17 cellular contexts compared by ENCODE assay signal in the genomic region with DNA sequence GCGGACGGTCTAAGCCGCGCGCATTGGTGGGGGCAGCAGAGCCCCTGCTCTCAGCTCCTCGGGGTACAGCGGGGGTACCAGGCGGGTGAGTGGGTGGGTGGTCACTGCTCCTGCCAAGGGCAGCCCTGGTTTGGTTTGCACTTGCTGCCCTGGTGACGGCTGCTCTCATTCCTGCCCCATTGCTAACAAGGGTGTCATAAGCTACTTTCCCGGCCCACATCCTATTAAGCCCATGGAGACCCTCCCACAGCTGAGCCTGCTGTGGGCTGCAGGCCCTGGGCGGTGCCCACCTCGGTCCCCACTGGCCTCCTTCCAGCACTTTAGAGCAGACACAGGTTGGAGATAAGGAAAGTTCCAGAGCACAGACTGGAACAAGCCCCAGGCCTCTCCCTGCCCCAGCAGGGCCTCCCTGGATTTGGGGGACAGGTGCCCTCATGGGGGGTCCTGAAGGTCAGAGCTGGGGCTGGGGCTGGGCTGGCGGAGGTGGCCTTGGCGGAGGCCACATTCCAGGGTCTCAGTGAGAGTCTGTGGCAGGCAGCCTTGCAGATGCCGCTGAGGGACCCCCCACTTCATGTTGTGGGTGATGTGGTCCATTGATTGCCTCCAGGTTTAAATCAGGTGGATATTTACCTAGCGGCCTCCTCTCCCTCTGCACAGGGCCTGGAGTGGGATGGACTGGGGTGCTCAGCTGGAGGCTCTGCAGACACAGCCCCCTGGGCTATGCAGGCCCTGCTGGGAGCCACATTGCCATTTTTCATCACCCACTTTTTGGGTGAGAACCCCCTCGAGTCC. TPM values are rescaled to one million over a fixed set of nuclear protein-coding genes. Genes with fewer than 3 reads are reported as not detected.
DNase-seq lines count a peak whose midpoint lies in the region; ATAC-seq, FAIRE-seq and TF ChIP-seq lines count a peak whose summit lies in the region.
"Had no signal": no experiment of that assay in that cellular context is flagged by ENCODE, and none has a peak within 500 bp of the region (broad histone marks: within the 10 kb centered on the region; RNA-seq: fewer than 3 reads in every experiment).

No MANE protein-coding gene starts in this region.

- H3K27me3 ChIP-seq in HUES6 (ENCODE audit: control insufficient read depth, insufficient read depth, low read length) (no peaks in the 10 kb centered on the region), body of pancreas (no peaks in the 10 kb centered on the region), right cardiac atrium (ENCODE audit: control insufficient read depth, insufficient read depth) (no peaks in the 10 kb centered on the region), sigmoid colon (no peaks in the 10 kb centered on the region)
- H3K27me3 ChIP-seq: MG63 had no signal

- TF ChIP-seq CTCF in body of pancreas (IDR thresholded peaks at IDR 0.05) (no peak), sigmoid colon (IDR thresholded peaks at IDR 0.05) (no peak)

- FAIRE-seq in frontal cortex (lab: Jason Lieb, UNC) = no peak

- H3K4me3 ChIP-seq in HUES6 (ENCODE audit: low read depth, low read length) = no peak overlapping the region
- H3K4me3 ChIP-seq in body of pancreas = no peak overlapping the region
- H3K4me3 ChIP-seq in right cardiac atrium (ENCODE audit: low read length) = no peak overlapping the region
- H3K4me3 ChIP-seq in sigmoid colon = no peak overlapping the region
- H3K4me3 ChIP-seq: MG63 had no signal

- peaks cover 30% of the 10 kb centered on the region for H3K27me3 Mint-ChIP-seq in T-helper 17 cell
- H3K27me3 Mint-ChIP-seq in activated T-helper 17 cell treated with anti-CD3 and anti-CD28 coated beads, Interleukin-2, amount 50 U/mL, for 72 hours = no peaks in the 10 kb centered on the region

- TF ChIP-seq POLR2A in body of pancreas (IDR thresholded peaks at IDR 0.05) = no peak
- no peak for TF ChIP-seq POLR2A in sigmoid colon (IDR thresholded peaks at IDR 0.05)

- H3K9me3 ChIP-seq in HUES6 (ENCODE audit: control insufficient read depth, insufficient read depth, low read depth, low read length) = no peaks in the 10 kb centered on the region
- H3K9me3 ChIP-seq in body of pancreas = no peaks in the 10 kb centered on the region
- no peaks in the 10 kb centered on the region for H3K9me3 ChIP-seq in right cardiac atrium (ENCODE audit: control insufficient read depth, low read length)
- no peaks in the 10 kb centered on the region for H3K9me3 ChIP-seq in sigmoid colon
- H3K9me3 ChIP-seq in T-helper 17 cell (ENCODE audit: control insufficient read depth, low read length, poor library complexity, severe bottlenecking) = no peaks in the 10 kb centered on the region
- H3K9me3 ChIP-seq: MG63 had no signal

- 23 to 54% methylated on average over 7 to 11 of the region's 17 CpGs for WGBS in body of pancreas, 2 donors
- WGBS in right cardiac atrium = 76% methylated on average over 17 of the region's 17 CpGs
- 82 to 89% methylated on average over 17 of the region's 17 CpGs for WGBS in sigmoid colon, 2 donors

- H3K9ac ChIP-seq in HUES6 (ENCODE audit: low read length) = no peak overlapping the region

- peaks cover 20% of the 10 kb centered on the region for H3K36me3 ChIP-seq in HUES6 (ENCODE audit: control insufficient read depth, insufficient read depth, low read length)
- no peaks in the 10 kb centered on the region for H3K36me3 ChIP-seq in body of pancreas (replicated peaks in 1 of 2; ENCODE audit: insufficient read depth in 1 of 2, low read depth in 2 of 2)
- H3K36me3 ChIP-seq in sigmoid colon = no peaks in the 10 kb centered on the region
- H3K36me3 ChIP-seq: MG63 had no signal

- DNase-seq in body of pancreas = no peak
- peak in 2 of 3 donors; percentile 57 to 60 for DNase-seq in right cardiac atrium
- DNase-seq in sigmoid colon = no peak
- DNase-seq in T-helper 17 cell = no peak
- no peak for DNase-seq in OCI-M1 (lab: John Stamatoyannopoulos, UW)
- no peak for DNase-seq in frontal cortex (ENCODE audit: low spot score in 2 of 2)
- DNase-seq: activated CD8-positive, alpha-beta T cell treated with anti-CD3 and anti-CD28 coated beads, Interleukin-2, amount 10 ng/mL, durations not matched to agents 7 days and 5 days; glutamatergic neuron; left cardiac atrium; MG63; naive B cell; NCI-H2107; NCI-H774; T-helper 9 cell had no signal

- no peak overlapping the region for H3K27ac Mint-ChIP-seq in T-helper 17 cell
- H3K27ac Mint-ChIP-seq in activated T-helper 17 cell treated with anti-CD3 and anti-CD28 coated beads, Interleukin-2, amount 50 U/mL, for 72 hours = no peak overlapping the region
- H3K27ac Mint-ChIP-seq: activated CD8-positive, alpha-beta T cell treated with anti-CD3 and anti-CD28 coated beads, Interleukin-2, amount 10 ng/mL, durations not matched to agents 7 days and 5 days; naive B cell; stimulated activated memory B cell treated with anti-CD40 and anti-IgM and Interleukin-4, amounts not matched to agents 10 μg/mL and 1 μg/mL and 100 μg/mL, for 72 hours had no signal

- no peaks in the 10 kb centered on the region for H3K36me3 Mint-ChIP-seq in T-helper 17 cell (ENCODE audit: low read depth)
- no peaks in the 10 kb centered on the region for H3K36me3 Mint-ChIP-seq in activated T-helper 17 cell treated with anti-CD3 and anti-CD28 coated beads, Interleukin-2, amount 50 U/mL, for 72 hours (ENCODE audit: low read depth)
- H3K36me3 Mint-ChIP-seq: naive B cell; stimulated activated memory B cell treated with anti-CD40 and anti-IgM and Interleukin-4, amounts not matched to agents 10 μg/mL and 1 μg/mL and 100 μg/mL, for 72 hours had no signal

- no peak for ATAC-seq in body of pancreas
- ATAC-seq in right cardiac atrium = no peak
- ATAC-seq in T-helper 17 cell = no peak
- no peak for ATAC-seq in activated T-helper 17 cell treated with anti-CD3 and anti-CD28 coated beads, Interleukin-2, amount 50 U/mL, for 72 hours (replicated peaks)
- ATAC-seq: activated CD8-positive, alpha-beta T cell treated with anti-CD3 and anti-CD28 coated beads, Interleukin-2, amount 10 ng/mL, durations not matched to agents 7 days and 5 days; stimulated activated memory B cell treated with anti-CD40 and anti-IgM and Interleukin-4, amounts not matched to agents 10 μg/mL and 1 μg/mL and 100 μg/mL, for 72 hours had no signal

- intact Hi-C loops in body of pancreas (cut with DNase I) (no loop called here), right cardiac atrium (cut with DNase I) (loop anchor here in 1 of 4 donors (10.0 kb wide), 1 partner anchor 47 kb away; no protein-coding TSS in a partner anchor), sigmoid colon (cut with DNase I) (no loop called here)

- H3K4me1 ChIP-seq in HUES6 (ENCODE audit: control insufficient read depth, insufficient read depth, low read length) (peaks cover 65% of the 10 kb centered on the region), body of pancreas (peaks cover 55% of the 10 kb centered on the region), right cardiac atrium (ENCODE audit: control insufficient read depth, insufficient read depth, low read length) (peaks cover 17% of the 10 kb centered on the region), sigmoid colon (peaks cover 0 to 59% (median 35%) of the 10 kb centered on the region in 4 donors)

- peaks cover 2% of the 10 kb centered on the region for H3K4me1 Mint-ChIP-seq in T-helper 17 cell
- H3K4me1 Mint-ChIP-seq in activated T-helper 17 cell treated with anti-CD3 and anti-CD28 coated beads, Interleukin-2, amount 50 U/mL, for 72 hours = no peaks in the 10 kb centered on the region
- H3K4me1 Mint-ChIP-seq: stimulated activated memory B cell treated with anti-CD40 and anti-IgM and Interleukin-4, amounts not matched to agents 10 μg/mL and 1 μg/mL and 100 μg/mL, for 72 hours had no signal

- H3K9me3 Mint-ChIP-seq in activated T-helper 17 cell treated with anti-CD3 and anti-CD28 coated beads, Interleukin-2, amount 50 U/mL, for 72 hours = no peaks in the 10 kb centered on the region
- H3K9me3 Mint-ChIP-seq: naive B cell; stimulated activated memory B cell treated with anti-CD40 and anti-IgM and Interleukin-4, amounts not matched to agents 10 μg/mL and 1 μg/mL and 100 μg/mL, for 72 hours had no signal

- TF ChIP-seq EP300 in sigmoid colon (IDR thresholded peaks at IDR 0.05) = no peak

- H3K27ac ChIP-seq in HUES6 (ENCODE audit: low read depth, low read length) (peak overlapping the region; percentile 50), body of pancreas (peak overlapping the region; percentile 16 to 85 (median 78)), right cardiac atrium (ENCODE audit: low read length) (no peak overlapping the region), sigmoid colon (peak overlapping the region; percentile 28 to 65 (median 52))

- H3K4me3 Mint-ChIP-seq in T-helper 17 cell = no peak overlapping the region
- no peak overlapping the region for H3K4me3 Mint-ChIP-seq in activated T-helper 17 cell treated with anti-CD3 and anti-CD28 coated beads, Interleukin-2, amount 50 U/mL, for 72 hours
- H3K4me3 Mint-ChIP-seq: activated CD8-positive, alpha-beta T cell treated with anti-CD3 and anti-CD28 coated beads, Interleukin-2, amount 10 ng/mL, durations not matched to agents 7 days and 5 days; stimulated activated memory B cell treated with anti-CD40 and anti-IgM and Interleukin-4, amounts not matched to agents 10 μg/mL and 1 μg/mL and 100 μg/mL, for 72 hours had no signal

RNA-seq across cellular contexts. Expression of gene COL18A1, which starts 27.0 kb away (rescaled TPM):
- total RNA-seq in body of pancreas (100 to 1,000 TPM; 108 to 284 TPM), right cardiac atrium (100 to 1,000 TPM in 1 of 4 donors, 10 to 100 TPM in 3; 63.5 to 134 (median 84.6) TPM), sigmoid colon (100 to 1,000 TPM in 3 of 4 donors, 10 to 100 TPM in 1; 39.7 to 197 (median 103) TPM), T-helper 17 cell (10 to 100 TPM in 1 of 2 donors, 1 to 10 TPM in 1; 5.4 to 17.1 TPM), frontal cortex (11.4 TPM)
- polyA plus RNA-seq in right cardiac atrium (52.3 TPM), sigmoid colon (10 to 100 TPM in 1 of 3 donors, 1 to 10 TPM in 2; 4.4 to 34.8 (median 5.4) TPM)
- 1 to 10 TPM; 3.2 to 3.9 TPM for total RNA-seq in activated T-helper 17 cell treated with anti-CD3 and anti-CD28 coated beads, Interleukin-2, amount 50 U/mL, for 72 hours

Comparison
In these comparisons a context has a peak if more than half of its experiments do, and no peak if none do; other contexts are left out.
1. DNase-seq: peak in right cardiac atrium (2 of 3); none in body of pancreas (0 of 4), sigmoid colon (single experiment), T-helper 17 cell (0 of 3), OCI-M1 (single experiment) and frontal cortex (0 of 2).